ENCODE assay signal across 18 cellular contexts in the genomic region with DNA sequence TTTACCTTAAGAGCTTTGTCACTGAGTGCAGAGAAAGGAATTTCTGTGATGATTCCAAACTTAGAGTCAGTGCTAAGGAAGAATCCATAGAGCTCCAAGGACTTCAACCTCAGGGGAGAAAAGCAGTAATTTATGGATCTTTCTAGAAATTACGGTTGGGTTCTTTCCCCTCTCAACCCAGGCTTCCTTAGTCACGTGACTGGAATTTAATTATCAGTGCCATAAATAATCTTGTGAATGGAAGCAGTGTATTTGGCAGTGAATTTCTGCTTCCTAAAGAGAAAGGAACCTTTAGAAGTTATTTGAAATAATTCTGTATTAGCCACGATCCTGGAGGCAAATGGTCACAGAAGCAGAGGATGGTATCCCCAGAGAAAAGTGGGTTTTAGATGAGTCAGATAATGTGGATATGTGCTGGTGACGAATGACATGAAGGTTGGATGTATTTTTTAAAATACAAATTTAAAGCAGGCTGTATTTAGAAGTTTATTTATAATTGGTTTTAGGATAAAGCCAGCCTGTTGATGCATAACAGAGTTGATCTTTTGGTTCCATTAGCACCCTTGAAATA.
A peak's percentile ranks its signal among the peaks of the same experiment; 100 is the strongest.
DNase-seq lines count a peak whose midpoint lies in the region; ATAC-seq and TF ChIP-seq lines count a peak whose summit lies in the region.
"Had no signal": no experiment of that assay in that cellular context is flagged by ENCODE, and none has a peak within 500 bp of the region (broad histone marks: within the 10 kb centered on the region; RNA-seq: fewer than 3 reads in every experiment).

No MANE protein-coding gene starts in this region.

- H2BK12ac ChIP-seq in mesenchymal stem cell (ENCODE audit: low read length in 2 of 2) = no peak overlapping the region

- H2AK5ac ChIP-seq in mesenchymal stem cell (ENCODE audit: low read length, severe bottlenecking) = no peak overlapping the region

- no peak overlapping the region for H3K14ac ChIP-seq in mesenchymal stem cell (ENCODE audit: low read length in 2 of 2)

- WGBS in mesenchymal stem cell = 51% methylated on average over 4 of the region's 4 CpGs

- intact Hi-C loops in ascending aorta (cut with DNase I) = no loop called here

- peaks cover 5% of the 10 kb centered on the region for H3K79me1 ChIP-seq in mesenchymal stem cell (replicated peaks; ENCODE audit: low read length, poor library complexity, severe bottlenecking)

- POLR2A ChIA-PET in naive thymus-derived CD8-positive, alpha-beta T cell (lab: Charles Lee) = no interaction called here

- peaks cover 0 to 6% (median 1%) of the 10 kb centered on the region in 4 donors for H3K4me1 Mint-ChIP-seq in naive thymus-derived CD8-positive, alpha-beta T cell
- H3K4me1 Mint-ChIP-seq: central memory CD8-positive, alpha-beta T cell; natural killer cell had no signal

- no peak overlapping the region for H2BK15ac ChIP-seq in mesenchymal stem cell (ENCODE audit: low read depth, poor library complexity, severe bottlenecking)

- no peak overlapping the region for H3K4me3 Mint-ChIP-seq in naive thymus-derived CD8-positive, alpha-beta T cell
- H3K4me3 Mint-ChIP-seq: central memory CD8-positive, alpha-beta T cell; natural killer cell had no signal

- DNase-seq in GM03348 (ENCODE audit: low spot score) = peak; percentile 5
- no peak for DNase-seq in ascending aorta (ENCODE audit: low spot score in 2 of 2)
- no peak for DNase-seq in mesenchymal stem cell
- peak; percentile 33 for DNase-seq in superior temporal gyrus (ENCODE audit: extremely low spot score)
- no peak for DNase-seq in stimulated activated CD4-positive, alpha-beta T cell treated with anti-CD3 and anti-CD28 coated beads, Interleukin-12 subunit alpha, Interleukin-12 subunit beta, amount 100 ng/mL, for 4 hours
- no peak for DNase-seq in naive thymus-derived CD8-positive, alpha-beta T cell
- no peak for DNase-seq in stimulated activated naive CD8-positive, alpha-beta T cell treated with anti-CD3 and anti-CD28 coated beads, Interleukin-15, Interleukin-2, amounts not matched to agents 100 U/mL and 50 U/mL, for 24 hours
- DNase-seq: activated CD4-positive, alpha-beta T cell treated with anti-CD3 and anti-CD28 coated beads, Interleukin-2, amount 50 U/mL, for 4 hours; activated gamma-delta T cell treated with Interleukin-2 at 50 U/mL for 16 hours; amniotic stem cell; effector memory CD4-positive, alpha-beta T cell; natural killer cell; NCI-H774; T-helper 2 cell; WERI-Rb-1 had no signal

- H4K91ac ChIP-seq in mesenchymal stem cell (ENCODE audit: low read length) = no peak overlapping the region

- no peaks in the 10 kb centered on the region for H3K9me3 ChIP-seq in ascending aorta
- no peaks in the 10 kb centered on the region for H3K9me3 ChIP-seq in mesenchymal stem cell (ENCODE audit: control insufficient read depth, low read length)

- no peak overlapping the region for H3K27ac Mint-ChIP-seq in naive thymus-derived CD8-positive, alpha-beta T cell
- H3K27ac Mint-ChIP-seq: natural killer cell had no signal

- H3K18ac ChIP-seq in mesenchymal stem cell (ENCODE audit: low read depth in 1 of 2, low read length in 2 of 2) = no peak overlapping the region

- H3K4ac ChIP-seq in mesenchymal stem cell (ENCODE audit: low read depth in 1 of 2, low read length in 2 of 2) = no peak overlapping the region

- no peaks in the 10 kb centered on the region for H3K9me3 Mint-ChIP-seq in naive thymus-derived CD8-positive, alpha-beta T cell
- H3K9me3 Mint-ChIP-seq: central memory CD8-positive, alpha-beta T cell; natural killer cell had no signal

- peak overlapping the region; percentile 15 for H3K9ac ChIP-seq in mesenchymal stem cell (ENCODE audit: low read length)

- H3K27me3 ChIP-seq in ascending aorta (no peaks in the 10 kb centered on the region), mesenchymal stem cell (ENCODE audit: control insufficient read depth in 1 of 2, insufficient read depth in 1 of 2, low read length in 2 of 2) (no peaks in the 10 kb centered on the region)

- no peak overlapping the region for H3K4me2 ChIP-seq in mesenchymal stem cell (ENCODE audit: low read length, poor library complexity, severe bottlenecking)
- H3K4me2 ChIP-seq: smooth muscle cell had no signal

- no peak overlapping the region for H2BK5ac ChIP-seq in mesenchymal stem cell (ENCODE audit: low read depth, low read length, poor library complexity, severe bottlenecking)

- H3K23ac ChIP-seq in mesenchymal stem cell (ENCODE audit: low read length in 2 of 2) = no peak overlapping the region

- H3K4me3 ChIP-seq in ascending aorta = peak overlapping the region in 1 of 2 donors; percentile 36
- peak overlapping the region in 1 of 2 experiments; percentile 14 for H3K4me3 ChIP-seq in mesenchymal stem cell (ENCODE audit: insufficient read depth in 1 of 2, low read depth in 1 of 2, low read length in 2 of 2)
- H3K4me3 ChIP-seq: smooth muscle cell had no signal

- ATAC-seq in naive thymus-derived CD8-positive, alpha-beta T cell = no peak
- no peak for ATAC-seq in HG03039 (IDR thresholded peaks at IDR 0.05; ENCODE audit: unreplicated experiment)
- ATAC-seq in stimulated activated naive CD8-positive, alpha-beta T cell treated with anti-CD3 and anti-CD28 coated beads, Interleukin-15, Interleukin-2, amounts not matched to agents 100 U/mL and 50 U/mL, for 24 hours = no peak
- ATAC-seq: natural killer cell had no signal

- H3K27me3 Mint-ChIP-seq in naive thymus-derived CD8-positive, alpha-beta T cell = peaks cover 0 to 9% (median 2%) of the 10 kb centered on the region in 5 donors
- H3K27me3 Mint-ChIP-seq: central memory CD8-positive, alpha-beta T cell had no signal

- H3K4me1 ChIP-seq in ascending aorta (peaks cover 16 to 56% of the 10 kb centered on the region in 2 donors), mesenchymal stem cell (ENCODE audit: control insufficient read depth, insufficient read depth, low read depth, low read length) (no peaks in the 10 kb centered on the region)

- no peak for TF ChIP-seq CTCF in ascending aorta (IDR thresholded peaks at IDR 0.05)

- H3K27ac ChIP-seq in ascending aorta = peak overlapping the region; percentile 81 to 84
- no peak overlapping the region for H3K27ac ChIP-seq in mesenchymal stem cell (ENCODE audit: low read length, poor library complexity, severe bottlenecking)
- H3K27ac ChIP-seq: WERI-Rb-1 had no signal

- no peak overlapping the region for H2AFZ ChIP-seq in mesenchymal stem cell (ENCODE audit: low read depth, low read length)

- H2BK120ac ChIP-seq in mesenchymal stem cell (ENCODE audit: low read depth, low read length) = no peak overlapping the region

- H3K36me3 ChIP-seq in ascending aorta (no peaks in the 10 kb centered on the region), mesenchymal stem cell (ENCODE audit: control insufficient read depth in 1 of 2, insufficient read depth in 2 of 2, low read depth in 1 of 2, low read length in 2 of 2) (no peaks in the 10 kb centered on the region)
- H3K36me3 ChIP-seq: WERI-Rb-1 had no signal

- H3K36me3 Mint-ChIP-seq in naive thymus-derived CD8-positive, alpha-beta T cell = peaks cover 0 to 4% (median 0%) of the 10 kb centered on the region in 3 donors
- H3K36me3 Mint-ChIP-seq: natural killer cell had no signal

- H4K8ac ChIP-seq in mesenchymal stem cell (ENCODE audit: low read length) = no peak overlapping the region

Comparison
In these comparisons a context has a peak if more than half of its experiments do, and no peak if none do; other contexts are left out.
1. DNase-seq: peak in GM03348 (single experiment) and superior temporal gyrus (single experiment); none in ascending aorta (0 of 2), mesenchymal stem cell (single experiment), stimulated activated CD4-positive, alpha-beta T cell treated with anti-CD3 and anti-CD28 coated beads, Interleukin-12 subunit alpha, Interleukin-12 subunit beta, amount 100 ng/mL, for 4 hours (single experiment), naive thymus-derived CD8-positive, alpha-beta T cell (0 of 10) and stimulated activated naive CD8-positive, alpha-beta T cell treated with anti-CD3 and anti-CD28 coated beads, Interleukin-15, Interleukin-2, amounts not matched to agents 100 U/mL and 50 U/mL, for 24 hours (single experiment).